In the genomic region with DNA sequence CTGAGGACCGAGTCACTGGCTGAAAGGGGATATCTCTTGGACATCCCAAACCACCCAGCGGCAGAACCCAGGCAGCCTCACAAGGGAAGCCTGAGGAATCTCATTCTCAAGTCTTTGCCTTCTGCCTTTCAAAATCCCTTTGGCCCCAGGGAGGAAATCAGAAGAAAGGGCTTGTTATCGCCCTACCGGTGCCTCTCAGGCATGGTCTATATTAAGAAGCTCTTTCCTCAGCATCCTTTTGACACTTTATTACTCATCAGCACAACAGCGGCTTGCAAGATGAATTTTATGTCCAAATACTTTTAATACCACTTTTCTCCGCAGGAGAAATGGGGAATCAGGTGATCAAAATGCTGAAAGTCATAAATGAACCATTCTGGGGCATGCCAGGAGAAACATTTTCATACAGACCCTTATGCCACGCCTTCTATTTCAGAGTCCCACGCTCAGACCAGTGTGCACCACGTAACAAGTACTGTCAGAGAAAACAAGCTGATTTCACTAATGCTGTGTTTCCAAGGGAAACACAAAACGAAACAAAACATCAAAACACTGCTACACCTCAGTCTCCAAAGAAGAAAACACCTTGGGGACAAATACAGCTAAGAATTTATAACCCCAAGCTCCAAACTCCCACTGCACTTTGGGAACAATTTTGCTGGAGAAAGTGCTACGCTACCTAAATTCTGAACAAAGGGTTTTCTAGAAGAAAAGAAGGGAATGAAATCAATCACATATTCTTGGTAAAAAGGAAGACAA, we compare ENCODE assay signal across 8 cellular contexts.
DNase-seq lines count a peak whose midpoint lies in the region; ATAC-seq, FAIRE-seq and TF ChIP-seq lines count a peak whose summit lies in the region.

No MANE protein-coding gene starts in this region.

- peak overlapping the region; percentile 53 for H3K4me3 ChIP-seq in GM06990 (replicated peaks; ENCODE audit: low read depth, low read length)

- H3K27ac Mint-ChIP-seq in effector memory CD8-positive, alpha-beta T cell: peak overlapping the region; percentile 98 to 99
- peak overlapping the region; percentile 96 for H3K27ac Mint-ChIP-seq in stimulated activated memory B cell treated with anti-CD40 and anti-IgM and Interleukin-4, amounts not matched to agents 10 μg/mL and 1 μg/mL and 100 μg/mL, for 72 hours

- no peaks in the 10 kb centered on the region for H3K9me3 Mint-ChIP-seq in effector memory CD8-positive, alpha-beta T cell
- no peaks in the 10 kb centered on the region for H3K9me3 Mint-ChIP-seq in stimulated activated memory B cell treated with anti-CD40 and anti-IgM and Interleukin-4, amounts not matched to agents 10 μg/mL and 1 μg/mL and 100 μg/mL, for 72 hours

- peak; percentile 59 for ATAC-seq in GM21737 (IDR thresholded peaks at IDR 0.05; ENCODE audit: unreplicated experiment)
- ATAC-seq in effector memory CD8-positive, alpha-beta T cell (replicated peaks): peak; percentile 85
- peak; percentile 71 for ATAC-seq in stimulated activated memory B cell treated with anti-CD40 and anti-IgM and Interleukin-4, amounts not matched to agents 10 μg/mL and 1 μg/mL and 100 μg/mL, for 72 hours
- ATAC-seq in GM19324 (IDR thresholded peaks at IDR 0.05; ENCODE audit: low FRiP score, unreplicated experiment): no peak

- H3K27me3 Mint-ChIP-seq in effector memory CD8-positive, alpha-beta T cell: no peaks in the 10 kb centered on the region
- no peaks in the 10 kb centered on the region for H3K27me3 Mint-ChIP-seq in stimulated activated memory B cell treated with anti-CD40 and anti-IgM and Interleukin-4, amounts not matched to agents 10 μg/mL and 1 μg/mL and 100 μg/mL, for 72 hours

- no peak for FAIRE-seq in RCC 7860 (lab: Jason Lieb, UNC)

- H3K36me3 Mint-ChIP-seq in effector memory CD8-positive, alpha-beta T cell (ENCODE audit: insufficient read depth): peaks cover 33% of the 10 kb centered on the region
- H3K36me3 Mint-ChIP-seq in stimulated activated memory B cell treated with anti-CD40 and anti-IgM and Interleukin-4, amounts not matched to agents 10 μg/mL and 1 μg/mL and 100 μg/mL, for 72 hours: peaks cover 53% of the 10 kb centered on the region

- H3K4me1 Mint-ChIP-seq in effector memory CD8-positive, alpha-beta T cell (ENCODE audit: low read depth in 2 of 2): peaks cover 71 to 72% of the 10 kb centered on the region in 2 donors
- H3K4me1 Mint-ChIP-seq in stimulated activated memory B cell treated with anti-CD40 and anti-IgM and Interleukin-4, amounts not matched to agents 10 μg/mL and 1 μg/mL and 100 μg/mL, for 72 hours: peaks cover 81% of the 10 kb centered on the region

- no peaks in the 10 kb centered on the region for H3K27me3 ChIP-seq in GM06990 (replicated peaks; ENCODE audit: control insufficient read depth, insufficient read depth, low read length)

- peak overlapping the region; percentile 62 to 73 for H3K4me3 Mint-ChIP-seq in effector memory CD8-positive, alpha-beta T cell
- H3K4me3 Mint-ChIP-seq in stimulated activated memory B cell treated with anti-CD40 and anti-IgM and Interleukin-4, amounts not matched to agents 10 μg/mL and 1 μg/mL and 100 μg/mL, for 72 hours: peak overlapping the region; percentile 70

- H3K36me3 ChIP-seq in GM06990 (ENCODE audit: control insufficient read depth, insufficient read depth, low read length): no peaks in the 10 kb centered on the region

- DNase-seq in GM06990 (ENCODE audit: extremely low read depth, insufficient read length): peak; percentile 33
- DNase-seq in RCC 7860 (ENCODE audit: low spot score): peak; percentile 6
- peak; percentile 42 to 52 (median 45) for DNase-seq in effector memory CD8-positive, alpha-beta T cell
- no peak for DNase-seq in putamen (ENCODE audit: low spot score)
- DNase-seq in activated gamma-delta T cell (lab: John Stamatoyannopoulos, UW): no peak

- TF ChIP-seq CTCF in GM06990 (IDR thresholded peaks at IDR 0.05; ENCODE audit: insufficient read depth, low read length, poor library complexity, severe bottlenecking): no peak

Comparison
In these comparisons a context has a peak if more than half of its experiments do, and no peak if none do; other contexts are left out.
1. DNase-seq: peak in GM06990 (single experiment), RCC 7860 (single experiment) and effector memory CD8-positive, alpha-beta T cell (3 of 3); none in putamen (single experiment) and activated gamma-delta T cell (single experiment).